In genomic region chr14:89417469-89418225, GRCh38 we compare ENCODE assay signal across 8 cellular contexts. TPM values are rescaled to one million over a fixed set of nuclear protein-coding genes. Genes with fewer than 3 reads are reported as not detected.
A peak's percentile ranks its signal among the peaks of the same experiment; 100 is the strongest.
DNase-seq lines count a peak whose midpoint lies in the region; ATAC-seq lines count a peak whose summit lies in the region.

No MANE protein-coding gene starts in this region.

- H2BK120ac ChIP-seq in trophoblast cell (ENCODE audit: insufficient read depth, low read length, poor library complexity): peak overlapping the region; percentile 78

- peak overlapping the region; percentile 81 for H3K18ac ChIP-seq in trophoblast cell (ENCODE audit: low read length)

- peak overlapping the region; percentile 57 for H3K4ac ChIP-seq in trophoblast cell (ENCODE audit: low read depth, low read length)

- peak overlapping the region; percentile 69 for H3K4me2 ChIP-seq in trophoblast cell (ENCODE audit: low read length)

- H2AFZ ChIP-seq in trophoblast cell (ENCODE audit: insufficient read depth, low read length, poor library complexity): peak overlapping the region; percentile 65

- H3K27me3 ChIP-seq in SJSA1 (replicated peaks) (no peaks in the 10 kb centered on the region), trophoblast cell (ENCODE audit: insufficient read depth, low read length) (no peaks in the 10 kb centered on the region)

- H3K36me3 ChIP-seq in SJSA1: peaks cover 5% of the 10 kb centered on the region
- H3K36me3 ChIP-seq in trophoblast cell (ENCODE audit: control insufficient read depth in 1 of 2, insufficient read depth in 2 of 2, low read length in 2 of 2): no peaks in the 10 kb centered on the region

- peak overlapping the region; percentile 51 for H2AK5ac ChIP-seq in trophoblast cell (ENCODE audit: low read length)

- H3K9ac ChIP-seq in trophoblast cell (ENCODE audit: low read length): peak overlapping the region; percentile 81

- H3K9me3 ChIP-seq in SJSA1 (replicated peaks): no peaks in the 10 kb centered on the region
- H3K9me3 ChIP-seq in trophoblast cell (ENCODE audit: insufficient read depth, low read depth, low read length): no peaks in the 10 kb centered on the region

- peak overlapping the region; percentile 91 for H3K4me3 ChIP-seq in SJSA1
- peak overlapping the region; percentile 97 for H3K4me3 ChIP-seq in trophoblast cell (ENCODE audit: low read depth, low read length)

- peak overlapping the region; percentile 77 for H2BK5ac ChIP-seq in trophoblast cell (ENCODE audit: low read depth, low read length, poor library complexity)

- H3K4me1 ChIP-seq in SJSA1 (replicated peaks): peaks cover 19% of the 10 kb centered on the region
- peaks cover 0 to 11% of the 10 kb centered on the region in 2 experiments for H3K4me1 ChIP-seq in trophoblast cell (ENCODE audit: control insufficient read depth in 1 of 2, insufficient read depth in 2 of 2, low read length in 2 of 2)

- peak overlapping the region; percentile 96 for H4K8ac ChIP-seq in trophoblast cell (ENCODE audit: low read depth, low read length)

- H2BK12ac ChIP-seq in trophoblast cell (ENCODE audit: low read length): peak overlapping the region; percentile 93

- no peak overlapping the region for H3K23ac ChIP-seq in trophoblast cell (ENCODE audit: low read length)

- WGBS in trophoblast cell (ENCODE audit: extremely low coverage, insufficient coverage, insufficient read length): no CpG with 5 or more reads among the region's 50 CpGs

- peak; percentile 52 for ATAC-seq in GM21619 (IDR thresholded peaks at IDR 0.05; ENCODE audit: unreplicated experiment)
- peak; percentile 45 for ATAC-seq in Right ventricle myocardium inferior

- DNase-seq in ELF-1 (ENCODE audit: low read depth, low spot score): peak; percentile 69
- peak; percentile 60 for DNase-seq in KG1 (lab: John Stamatoyannopoulos, UW)
- peak; percentile 53 to 68 for DNase-seq in SJSA1 (ENCODE audit: low read depth in 1 of 2, low spot score in 2 of 2)
- peak; percentile 61 for DNase-seq in activated naive CD4-positive, alpha-beta T cell treated with anti-CD3 and anti-CD28 coated beads, Interleukin-2, amount 50 U/mL, for 16 hours
- DNase-seq in Right ventricle myocardium inferior (ENCODE audit: missing footprints): peak; percentile 83
- DNase-seq in trophoblast cell: peak; percentile 58 to 76
- DNase-seq in cortex of kidney (lab: John Stamatoyannopoulos, UW): no peak

- peaks cover 8% of the 10 kb centered on the region for H3K79me2 ChIP-seq in trophoblast cell (ENCODE audit: control insufficient read depth, insufficient read depth, low read length, poor library complexity)

- peak overlapping the region; percentile 67 for H4K12ac ChIP-seq in trophoblast cell (ENCODE audit: low read depth, low read length)

- peak overlapping the region; percentile 95 for H3K14ac ChIP-seq in trophoblast cell (ENCODE audit: low read length)

- H3K79me1 ChIP-seq in trophoblast cell (ENCODE audit: low read length): peaks cover 12% of the 10 kb centered on the region

- H3K27ac ChIP-seq in SJSA1 (peak overlapping the region; percentile 71), trophoblast cell (ENCODE audit: low read depth, low read length) (peak overlapping the region; percentile 29)

- H4K91ac ChIP-seq in trophoblast cell (ENCODE audit: low read depth, low read length): peak overlapping the region; percentile 96

- intact Hi-C loops in Right ventricle myocardium inferior (cut with DNase I): loop anchor here (1.0 to 10.0 kb wide), 9 partner anchors 110 to 487 kb away; no protein-coding TSS in a partner anchor

RNA-seq across cellular contexts. Expression of gene FOXN3, which starts 0.6 kb away (rescaled TPM):
- total RNA-seq in SJSA1 (2014; rRNA removed; shearing (Covaris generic)): 19.3 and 31.0 TPM in 2 replicates
- 127 TPM for total RNA-seq in Right ventricle myocardium inferior
- 55.1 and 55.6 TPM in 2 replicates for polyA plus RNA-seq in trophoblast cell (2013)
